Comparison of ENCODE assay signal across 8 cellular contexts in genomic region chr16:81779540-81780320, GRCh38. TPM values are rescaled to one million over a fixed set of nuclear protein-coding genes. Genes with fewer than 3 reads are reported as not detected.
DNase-seq lines count a peak whose midpoint lies in the region; ATAC-seq and TF ChIP-seq lines count a peak whose summit lies in the region.

No MANE protein-coding gene starts in this region.

- peak overlapping the region in 1 of 2 donors; percentile 42 for H3K27ac Mint-ChIP-seq in T-cell

- no peaks in the 10 kb centered on the region for H3K79me2 ChIP-seq in osteoblast (ENCODE audit: insufficient read depth, low read length)

- no peaks in the 10 kb centered on the region for H3K4me1 ChIP-seq in osteoblast (ENCODE audit: insufficient read depth, low read length)

- peaks cover 13 to 20% (median 13%) of the 10 kb centered on the region in 3 donors for H3K4me1 Mint-ChIP-seq in T-cell

- peak overlapping the region; percentile 22 for H2AFZ ChIP-seq in osteoblast (ENCODE audit: low read length)

- DNase-seq in T-cell (peak in 3 of 34 experiments; percentile 6 to 24 (median 6)), fibroblast of mammary gland (ENCODE audit: low read depth) (no peak), osteoblast (ENCODE audit: insufficient read length, low spot score, missing footprints) (peak; percentile 26), NCI-H446 treated with DMSO at 0.1 percent for 48 hours (lab: John Stamatoyannopoulos, UW) (no peak), NCI-H510A (lab: John Stamatoyannopoulos, UW) (no peak)
- DNase-seq in NK-92 treated with Interleukin-12 subunit alpha and Interleukin-12 subunit beta, amount 100 ng/mL, for 24 hours (lab: John Stamatoyannopoulos, UW), result no peak

- H3K4me3 ChIP-seq in fibroblast of mammary gland (ENCODE audit: control insufficient read depth, low read depth, low read length) (peak overlapping the region; percentile 6), osteoblast (ENCODE audit: insufficient read depth, low read length) (peak overlapping the region; percentile 19)

- H4K20me1 ChIP-seq in osteoblast (ENCODE audit: insufficient read depth, low read length), result no peaks in the 10 kb centered on the region

- CTCF ChIA-PET in T-cell (lab: Charles Lee), result no interaction called here

- peaks cover 35% of the 10 kb centered on the region for H3K27me3 ChIP-seq in osteoblast (ENCODE audit: insufficient read depth, low read length)

- H3K4me2 ChIP-seq in osteoblast (ENCODE audit: insufficient read depth, low read length), result peak overlapping the region; percentile 48

- no peaks in the 10 kb centered on the region for H3K9me3 ChIP-seq in osteoblast (ENCODE audit: low read depth, low read length)

- H3K27ac ChIP-seq in osteoblast (ENCODE audit: low read depth, low read length), result no peak overlapping the region

- ATAC-seq in GM18861 (IDR thresholded peaks at IDR 0.05; ENCODE audit: unreplicated experiment) (peak; percentile 6), HG02884 (IDR thresholded peaks at IDR 0.05; ENCODE audit: unreplicated experiment) (peak; percentile 9), T-cell (replicated peaks in 1 of 4) (peak; percentile 14 to 28 (median 20))

- TF ChIP-seq CTCF in fibroblast of mammary gland (conservative IDR thresholded peaks at IDR 0.05; ENCODE audit: control insufficient read depth, insufficient read depth, low read depth, low read length) (no peak), osteoblast (IDR thresholded peaks at IDR 0.05; ENCODE audit: extremely low read depth, low read depth, low read length) (no peak)

- no peaks in the 10 kb centered on the region for H3K36me3 Mint-ChIP-seq in T-cell

- H3K36me3 ChIP-seq in osteoblast (ENCODE audit: insufficient read depth, low read length), result no peaks in the 10 kb centered on the region

- H3K9me3 Mint-ChIP-seq in T-cell, result no peaks in the 10 kb centered on the region

- H3K27me3 Mint-ChIP-seq in T-cell, result peaks cover 35 to 46% of the 10 kb centered on the region in 2 donors

- peak overlapping the region; percentile 79 to 84 (median 80) for H3K4me3 Mint-ChIP-seq in T-cell

- POLR2A ChIA-PET in T-cell (lab: Charles Lee), result no interaction called here

RNA-seq across cellular contexts. Expression of gene PLCG2, which starts 0.6 kb away (rescaled TPM):
- total RNA-seq in T-cell, result 10 to 100 TPM in 4 of 5 donors, 1 to 10 TPM in 1; 7.5 to 27.1 (median 12.1) TPM
- total RNA-seq in osteoblast, result 0.59 and 1.1 TPM in 2 replicates
